Comparison of ENCODE assay signal across 34 cellular contexts in the genomic region with DNA sequence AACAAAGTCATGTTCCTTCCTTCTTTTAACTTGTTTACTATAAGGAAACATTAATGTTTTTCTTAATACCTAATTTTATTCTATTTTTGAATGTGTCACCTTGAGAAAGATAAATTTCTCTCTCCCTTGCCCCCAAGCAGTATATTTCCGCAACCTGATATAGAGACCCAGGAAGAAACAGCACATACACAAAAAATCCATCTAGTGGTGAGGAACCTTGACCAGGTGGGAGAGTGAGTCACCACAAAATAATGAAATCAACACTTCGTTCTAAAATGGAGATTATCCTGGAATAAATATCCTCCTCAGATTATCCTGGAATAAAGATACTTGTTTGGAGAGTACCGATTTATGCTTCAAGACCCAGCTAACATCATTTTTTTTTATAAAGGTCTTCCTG.
"Had no signal": no experiment of that assay in that cellular context is flagged by ENCODE, and none has a peak within 500 bp of the region (broad histone marks: within the 10 kb centered on the region; RNA-seq: fewer than 3 reads in every experiment).

No MANE protein-coding gene starts in this region.

- H3K4me3 Mint-ChIP-seq: activated CD4-positive, alpha-beta memory T cell treated with anti-CD3 and anti-CD28 coated beads for 36 hours; activated naive CD4-positive, alpha-beta T cell treated with anti-CD3 and anti-CD28 coated beads, Interleukin-2, amount 10 ng/mL, durations not matched to agents 7 days and 5 days; activated naive CD8-positive, alpha-beta T cell treated with anti-CD3 and anti-CD28 coated beads, Interleukin-2, amount 10 ng/mL, durations not matched to agents 7 days and 5 days; activated T-helper 1 cell treated with anti-CD3 and anti-CD28 coated beads, Interleukin-12 subunit alpha, Interleukin-12 subunit beta, Interleukin-2, Interleukin-4 antibody, amounts not matched to agents 30 ng/mL and 10 ng/mL and 1 ng/mL, durations not matched to agents 14 hours and 24 hours and 36 hours; dendritic cell treated with granulocyte-macrophage colony-stimulating factor and Interleukin-4, amounts not matched to agents 40 ng/mL and 50 ng/mL, for 4 days; mesothelial cell of epicardium; naive B cell; nephron progenitor cell; stimulated activated effector memory CD8-positive, alpha-beta T cell treated with anti-CD3 and anti-CD28 coated beads, Interleukin-12 subunit alpha, Interleukin-12 subunit beta, amount 100 ng/mL, for 72 hours; stimulated activated naive CD8-positive, alpha-beta T cell treated with anti-CD3 and anti-CD28 coated beads, Interleukin-15, Interleukin-2, amounts not matched to agents 100 ng/mL and 50 ng/mL, for 24 hours; type B pancreatic cell had no signal

- H3K27ac ChIP-seq: epithelial cell of prostate, esophagus squamous epithelium, left ventricle myocardium inferior, neutrophil, pancreas, prostate gland, skin epidermis, thoracic aorta, uterus, WERI-Rb-1 had no signal

- FAIRE-seq: frontal cortex, pancreas had no signal

- H3K36me3 ChIP-seq: esophagus squamous epithelium, left ventricle myocardium inferior, neutrophil, pancreas, prostate gland, thoracic aorta, uterus, WERI-Rb-1 had no signal

- ATAC-seq: activated CD4-positive, CD25-positive, alpha-beta regulatory T cell treated with anti-CD3 and anti-CD28 coated beads, Interleukin-2, amount 50 U/mL, for 24 hours; pancreas; sciatic nerve; stimulated activated effector memory CD8-positive, alpha-beta T cell treated with anti-CD3 and anti-CD28 coated beads, Interleukin-12 subunit alpha, Interleukin-12 subunit beta, amount 100 ng/mL, for 72 hours had no signal

- H3K4me1 ChIP-seq: esophagus squamous epithelium, pancreas, prostate gland, uterus had no signal

- H3K27ac Mint-ChIP-seq: activated CD4-positive, alpha-beta memory T cell treated with anti-CD3 and anti-CD28 coated beads for 36 hours; activated naive CD4-positive, alpha-beta T cell treated with anti-CD3 and anti-CD28 coated beads, Interleukin-2, amount 10 ng/mL, durations not matched to agents 7 days and 5 days; activated naive CD8-positive, alpha-beta T cell treated with anti-CD3 and anti-CD28 coated beads, Interleukin-2, amount 10 ng/mL, durations not matched to agents 7 days and 5 days; activated T-helper 1 cell treated with anti-CD3 and anti-CD28 coated beads, Interleukin-12 subunit alpha, Interleukin-12 subunit beta, Interleukin-2, Interleukin-4 antibody, amounts not matched to agents 30 ng/mL and 10 ng/mL and 1 ng/mL, durations not matched to agents 14 hours and 24 hours and 36 hours; dendritic cell treated with granulocyte-macrophage colony-stimulating factor and Interleukin-4, amounts not matched to agents 40 ng/mL and 50 ng/mL, for 4 days; naive B cell; nephron progenitor cell; stimulated activated effector memory CD8-positive, alpha-beta T cell treated with anti-CD3 and anti-CD28 coated beads, Interleukin-12 subunit alpha, Interleukin-12 subunit beta, amount 100 ng/mL, for 72 hours; stimulated activated naive CD8-positive, alpha-beta T cell treated with anti-CD3 and anti-CD28 coated beads, Interleukin-15, Interleukin-2, amounts not matched to agents 100 ng/mL and 50 ng/mL, for 24 hours; type B pancreatic cell had no signal

- H3K4me3 ChIP-seq: esophagus squamous epithelium, left ventricle myocardium inferior, lung, pancreas, prostate gland, skin epidermis, thoracic aorta, uterus had no signal

- H3K9me3 ChIP-seq: esophagus squamous epithelium, left ventricle myocardium inferior, neutrophil, pancreas, prostate gland, thoracic aorta, uterus had no signal

- H3K4me1 Mint-ChIP-seq: activated naive CD4-positive, alpha-beta T cell treated with anti-CD3 and anti-CD28 coated beads, Interleukin-2, amount 10 ng/mL, durations not matched to agents 7 days and 5 days; activated naive CD8-positive, alpha-beta T cell treated with anti-CD3 and anti-CD28 coated beads, Interleukin-2, amount 10 ng/mL, durations not matched to agents 7 days and 5 days; naive B cell; nephron progenitor cell; stimulated activated effector memory CD8-positive, alpha-beta T cell treated with anti-CD3 and anti-CD28 coated beads, Interleukin-12 subunit alpha, Interleukin-12 subunit beta, amount 100 ng/mL, for 72 hours had no signal

- H3K27me3 ChIP-seq: esophagus squamous epithelium, neutrophil, pancreas, uterus had no signal

- H3K27me3 Mint-ChIP-seq: activated CD4-positive, alpha-beta memory T cell treated with anti-CD3 and anti-CD28 coated beads for 36 hours; activated naive CD4-positive, alpha-beta T cell treated with anti-CD3 and anti-CD28 coated beads, Interleukin-2, amount 10 ng/mL, durations not matched to agents 7 days and 5 days; activated naive CD8-positive, alpha-beta T cell treated with anti-CD3 and anti-CD28 coated beads, Interleukin-2, amount 10 ng/mL, durations not matched to agents 7 days and 5 days; dendritic cell treated with granulocyte-macrophage colony-stimulating factor and Interleukin-4, amounts not matched to agents 40 ng/mL and 50 ng/mL, for 4 days; type B pancreatic cell had no signal

- H3K9me3 Mint-ChIP-seq: activated CD4-positive, alpha-beta memory T cell treated with anti-CD3 and anti-CD28 coated beads for 36 hours; activated naive CD4-positive, alpha-beta T cell treated with anti-CD3 and anti-CD28 coated beads, Interleukin-2, amount 10 ng/mL, durations not matched to agents 7 days and 5 days; activated naive CD8-positive, alpha-beta T cell treated with anti-CD3 and anti-CD28 coated beads, Interleukin-2, amount 10 ng/mL, durations not matched to agents 7 days and 5 days; activated T-helper 1 cell treated with anti-CD3 and anti-CD28 coated beads, Interleukin-12 subunit alpha, Interleukin-12 subunit beta, Interleukin-2, Interleukin-4 antibody, amounts not matched to agents 30 ng/mL and 10 ng/mL and 1 ng/mL, durations not matched to agents 14 hours and 24 hours and 36 hours; dendritic cell treated with granulocyte-macrophage colony-stimulating factor and Interleukin-4, amounts not matched to agents 40 ng/mL and 50 ng/mL, for 4 days; naive B cell; nephron progenitor cell; stimulated activated effector memory CD8-positive, alpha-beta T cell treated with anti-CD3 and anti-CD28 coated beads, Interleukin-12 subunit alpha, Interleukin-12 subunit beta, amount 100 ng/mL, for 72 hours; stimulated activated naive CD8-positive, alpha-beta T cell treated with anti-CD3 and anti-CD28 coated beads, Interleukin-15, Interleukin-2, amounts not matched to agents 100 ng/mL and 50 ng/mL, for 24 hours had no signal

- DNase-seq: activated CD4-positive, alpha-beta memory T cell treated with anti-CD3 and anti-CD28 coated beads for 36 hours; activated CD4-positive, alpha-beta T cell treated with anti-CD3 and anti-CD28 coated beads for 48 hours; activated CD8-positive, alpha-beta memory T cell treated with anti-CD3 and anti-CD28 coated beads, Interleukin-2, amount 50 U/mL, for 4 hours; activated gamma-delta T cell; activated naive CD4-positive, alpha-beta T cell treated with anti-CD3 and anti-CD28 coated beads, Interleukin-2, amount 10 ng/mL, durations not matched to agents 7 days and 5 days; activated naive CD8-positive, alpha-beta T cell treated with anti-CD3 and anti-CD28 coated beads, Interleukin-2, amount 10 ng/mL, durations not matched to agents 7 days and 5 days; activated T-cell treated with anti-CD3 and anti-CD28 coated beads, Interleukin-2, amount 50 U/mL, for 1 hour; central memory CD4-positive, alpha-beta T cell; esophagus squamous epithelium; left ventricle myocardium inferior; naive B cell; nephron progenitor cell; pancreas; retina; stimulated activated CD4-positive, alpha-beta T cell treated with anti-CD3 and anti-CD28 coated beads, Interleukin-12 subunit alpha, Interleukin-12 subunit beta, amount 100 ng/mL, for 4 hours; stimulated activated CD4-positive, alpha-beta T cell treated with anti-CD3 and anti-CD28 coated beads, Interleukin-4, amount 100 ng/mL, for 1 hour; T-helper 9 cell; uterus; WERI-Rb-1 had no signal

- H3K36me3 Mint-ChIP-seq: activated CD4-positive, alpha-beta memory T cell treated with anti-CD3 and anti-CD28 coated beads for 36 hours; activated naive CD4-positive, alpha-beta T cell treated with anti-CD3 and anti-CD28 coated beads, Interleukin-2, amount 10 ng/mL, durations not matched to agents 7 days and 5 days; activated naive CD8-positive, alpha-beta T cell treated with anti-CD3 and anti-CD28 coated beads, Interleukin-2, amount 10 ng/mL, durations not matched to agents 7 days and 5 days; mesothelial cell of epicardium; naive B cell; stimulated activated effector memory CD8-positive, alpha-beta T cell treated with anti-CD3 and anti-CD28 coated beads, Interleukin-12 subunit alpha, Interleukin-12 subunit beta, amount 100 ng/mL, for 72 hours; type B pancreatic cell had no signal
